Comparison of ENCODE assay signal across 8 cellular contexts in the genomic region with DNA sequence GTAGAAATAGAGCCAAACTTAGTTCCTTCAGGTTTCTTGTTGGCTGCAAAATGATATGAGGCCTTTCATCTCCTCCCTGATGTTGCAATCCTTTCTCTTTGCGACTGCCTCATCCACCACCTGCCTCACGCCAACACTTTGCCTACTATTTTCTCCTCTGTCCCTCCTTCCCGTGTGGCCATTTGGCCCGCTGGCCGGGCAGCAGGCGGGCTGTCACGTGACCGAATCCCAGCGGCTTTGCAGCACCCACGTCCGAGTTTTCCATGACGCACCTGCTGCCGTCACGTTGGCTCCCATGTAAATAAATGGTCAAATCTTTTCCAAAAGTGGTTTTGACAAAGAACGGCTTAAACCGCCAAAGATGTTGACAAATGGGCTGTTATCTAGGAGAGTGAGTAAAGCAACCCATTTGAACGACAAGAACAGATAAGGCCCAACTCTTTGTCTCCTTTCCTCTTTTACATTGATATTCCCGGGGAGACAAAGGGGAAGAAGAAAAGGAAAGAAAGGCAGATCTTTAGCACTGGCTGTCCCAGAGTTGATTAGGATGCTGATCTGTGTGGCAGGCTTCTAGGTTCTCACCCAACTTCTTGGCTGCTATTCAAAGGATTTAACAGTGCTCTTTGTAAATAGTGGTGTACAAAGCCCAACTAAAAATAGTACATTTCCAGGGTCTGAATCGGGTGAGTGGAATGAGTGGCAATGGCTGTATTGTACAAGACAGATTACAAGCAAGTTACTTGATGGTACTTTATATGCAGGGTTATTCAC.
DNase-seq lines count a peak whose midpoint lies in the region; ATAC-seq and TF ChIP-seq lines count a peak whose summit lies in the region.

No MANE protein-coding gene starts in this region.

- peak; percentile 97 for TF ChIP-seq EP300 in gastroesophageal sphincter (IDR thresholded peaks at IDR 0.05)

- no peaks in the 10 kb centered on the region for H3K36me3 Mint-ChIP-seq in osteocyte (ENCODE audit: unreplicated experiment)

- H3K4me3 Mint-ChIP-seq in osteocyte (ENCODE audit: unreplicated experiment), result no peak overlapping the region

- peak overlapping the region; percentile 49 for H3K27ac Mint-ChIP-seq in osteocyte (ENCODE audit: unreplicated experiment)

- WGBS in gastroesophageal sphincter (ENCODE audit: low coverage in 1 of 2), 2 donors, result 33 to 83% methylated on average over 14 to 17 of the region's 19 CpGs
- WGBS in lower leg skin, 2 donors, result 85 to 86% methylated on average over 19 of the region's 19 CpGs

- H3K9me3 Mint-ChIP-seq in osteocyte (ENCODE audit: unreplicated experiment), result no peaks in the 10 kb centered on the region

- H4K20me1 ChIP-seq in osteoblast (ENCODE audit: insufficient read depth, low read length), result no peaks in the 10 kb centered on the region

- intact Hi-C loops in lower leg skin (cut with DNase I; ENCODE audit: low total_unique reads), result no loop called here

- H3K4me2 ChIP-seq in osteoblast (ENCODE audit: insufficient read depth, low read length), result no peak overlapping the region

- DNase-seq in EH (ENCODE audit: low read depth) (peak; percentile 34), NCI-H774 (lab: John Stamatoyannopoulos, UW) (peak; percentile 75), osteocyte (ENCODE audit: extremely low spot score, unreplicated experiment) (no peak), brain microvascular endothelial cell (no peak), lower leg skin (ENCODE audit: low spot score in 2 of 2) (no peak), osteoblast (ENCODE audit: insufficient read length, low spot score, missing footprints) (no peak)

- H3K36me3 ChIP-seq in gastroesophageal sphincter (no peaks in the 10 kb centered on the region), brain microvascular endothelial cell (replicated peaks) (no peaks in the 10 kb centered on the region), osteoblast (ENCODE audit: insufficient read depth, low read length) (no peaks in the 10 kb centered on the region)

- H3K27me3 ChIP-seq in gastroesophageal sphincter (no peaks in the 10 kb centered on the region), brain microvascular endothelial cell (replicated peaks) (no peaks in the 10 kb centered on the region), osteoblast (ENCODE audit: insufficient read depth, low read length) (no peaks in the 10 kb centered on the region)

- H3K27ac ChIP-seq in gastroesophageal sphincter (peak overlapping the region in 2 of 4 donors; percentile 40 to 70), brain microvascular endothelial cell (no peak overlapping the region), osteoblast (ENCODE audit: low read depth, low read length) (no peak overlapping the region)

- no peak overlapping the region for H3K4me3 ChIP-seq in gastroesophageal sphincter
- H3K4me3 ChIP-seq in brain microvascular endothelial cell (ENCODE audit: low read depth, low read length), result no peak overlapping the region
- H3K4me3 ChIP-seq in lower leg skin (ENCODE audit: low read depth, poor library complexity, severe bottlenecking), result no peak overlapping the region
- no peak overlapping the region for H3K4me3 ChIP-seq in osteoblast (ENCODE audit: insufficient read depth, low read length)

- H2AFZ ChIP-seq in osteoblast (ENCODE audit: low read length), result no peak overlapping the region

- no peaks in the 10 kb centered on the region for H3K79me2 ChIP-seq in osteoblast (ENCODE audit: insufficient read depth, low read length)

- TF ChIP-seq CTCF in gastroesophageal sphincter (IDR thresholded peaks at IDR 0.05) (no peak), osteocyte (IDR thresholded peaks at IDR 0.05) (no peak), brain microvascular endothelial cell (IDR thresholded peaks at IDR 0.05; ENCODE audit: low read depth, low read length, missing control alignments) (no peak), lower leg skin (IDR thresholded peaks at IDR 0.05) (no peak), osteoblast (IDR thresholded peaks at IDR 0.05; ENCODE audit: extremely low read depth, low read depth, low read length) (no peak)

- TF ChIP-seq POLR2A in gastroesophageal sphincter (IDR thresholded peaks at IDR 0.05), result no peak
- TF ChIP-seq POLR2A in lower leg skin (IDR thresholded peaks at IDR 0.05), result no peak

- peak; percentile 58 for ATAC-seq in gastroesophageal sphincter
- ATAC-seq in GM21515 (IDR thresholded peaks at IDR 0.05; ENCODE audit: unreplicated experiment), result no peak

- H3K4me1 ChIP-seq in gastroesophageal sphincter, result peaks cover 0 to 27% (median 0%) of the 10 kb centered on the region in 3 donors
- H3K4me1 ChIP-seq in osteoblast (ENCODE audit: insufficient read depth, low read length), result peaks cover 4% of the 10 kb centered on the region

- no peaks in the 10 kb centered on the region for H3K27me3 Mint-ChIP-seq in osteocyte (ENCODE audit: unreplicated experiment)

- H3K9me3 ChIP-seq in gastroesophageal sphincter, result no peaks in the 10 kb centered on the region
- H3K9me3 ChIP-seq in osteoblast (ENCODE audit: low read depth, low read length), result no peaks in the 10 kb centered on the region

- in situ Hi-C loops in brain microvascular endothelial cell (cut with HindIII; ENCODE audit: low pct_ligation_motif_present, low sequenced_read_pairs), result no loop called here

- peaks cover 24% of the 10 kb centered on the region for H3K4me1 Mint-ChIP-seq in osteocyte (ENCODE audit: unreplicated experiment)

Comparison
In these comparisons a context has a peak if more than half of its experiments do, and no peak if none do; other contexts are left out.
1. DNase-seq: peak in EH (single experiment) and NCI-H774 (single experiment); none in osteocyte (single experiment), brain microvascular endothelial cell (single experiment), lower leg skin (0 of 2) and osteoblast (single experiment).